29 cellular contexts compared by ENCODE assay signal in genomic region chr2:191917430-191917881, GRCh38.
DNase-seq lines count a peak whose midpoint lies in the region; TF ChIP-seq lines count a peak whose summit lies in the region.
"Had no signal": no experiment of that assay in that cellular context is flagged by ENCODE, and none has a peak within 500 bp of the region (broad histone marks: within the 10 kb centered on the region; RNA-seq: fewer than 3 reads in every experiment).

No MANE protein-coding gene starts in this region.

- H3K4me3 Mint-ChIP-seq in brain (no peak overlapping the region), immature natural killer cell (no peak overlapping the region)
- H3K4me3 Mint-ChIP-seq: activated CD4-positive, alpha-beta T cell treated with anti-CD3 and anti-CD28 coated beads, Interleukin-2, amount 10 ng/mL, durations not matched to agents 7 days and 5 days; activated CD8-positive, alpha-beta memory T cell treated with anti-CD3 and anti-CD28 coated beads, Interleukin-2, amount 10 ng/mL, durations not matched to agents 7 days and 5 days; B cell; memory B cell had no signal

- no peak overlapping the region for H3K4me3 ChIP-seq in fibroblast of villous mesenchyme (ENCODE audit: low read depth, low read length)
- H3K4me3 ChIP-seq in osteoblast (ENCODE audit: insufficient read depth, low read length): no peak overlapping the region
- H3K4me3 ChIP-seq: A549, adrenal gland, esophagus muscularis mucosa, MG63, testis, uterus had no signal

- H4K20me1 ChIP-seq in osteoblast (ENCODE audit: insufficient read depth, low read length): no peaks in the 10 kb centered on the region

- H3K9me3 Mint-ChIP-seq in brain: peaks cover 0 to 4% (median under 1%) of the 10 kb centered on the region in 5 experiments
- peaks cover 0 to 3% (median 0%) of the 10 kb centered on the region in 6 donors for H3K9me3 Mint-ChIP-seq in immature natural killer cell
- H3K9me3 Mint-ChIP-seq: activated CD4-positive, alpha-beta T cell treated with anti-CD3 and anti-CD28 coated beads, Interleukin-2, amount 10 ng/mL, durations not matched to agents 7 days and 5 days; memory B cell had no signal

- H3K4me2 ChIP-seq in osteoblast (ENCODE audit: insufficient read depth, low read length): no peak overlapping the region
- H3K4me2 ChIP-seq: A549 had no signal

- peak overlapping the region in 4 of 5 experiments; percentile 79 to 92 (median 89) for H3K27ac Mint-ChIP-seq in brain
- no peak overlapping the region for H3K27ac Mint-ChIP-seq in immature natural killer cell
- H3K27ac Mint-ChIP-seq: activated CD4-positive, alpha-beta T cell treated with anti-CD3 and anti-CD28 coated beads, Interleukin-2, amount 10 ng/mL, durations not matched to agents 7 days and 5 days; activated CD8-positive, alpha-beta memory T cell treated with anti-CD3 and anti-CD28 coated beads, Interleukin-2, amount 10 ng/mL, durations not matched to agents 7 days and 5 days; B cell; memory B cell; progenitor cell of endocrine pancreas had no signal

- peaks cover 28% of the 10 kb centered on the region for H3K4me1 Mint-ChIP-seq in brain
- H3K4me1 Mint-ChIP-seq in immature natural killer cell: no peaks in the 10 kb centered on the region
- H3K4me1 Mint-ChIP-seq: activated CD4-positive, alpha-beta T cell treated with anti-CD3 and anti-CD28 coated beads, Interleukin-2, amount 10 ng/mL, durations not matched to agents 7 days and 5 days; activated CD8-positive, alpha-beta memory T cell treated with anti-CD3 and anti-CD28 coated beads, Interleukin-2, amount 10 ng/mL, durations not matched to agents 7 days and 5 days; B cell; memory B cell had no signal

- no peaks in the 10 kb centered on the region for H3K27me3 ChIP-seq in osteoblast (ENCODE audit: insufficient read depth, low read length)
- H3K27me3 ChIP-seq: adrenal gland, esophagus muscularis mucosa, MG63, neutrophil, testis, uterus had no signal

- peak overlapping the region; percentile 18 for H2AFZ ChIP-seq in osteoblast (ENCODE audit: low read length)

- DNase-seq in ELF-1 (ENCODE audit: low read depth, low spot score) (peak; percentile 23), fibroblast of villous mesenchyme (ENCODE audit: low read depth) (peak; percentile 5), osteoblast (ENCODE audit: insufficient read length, low spot score, missing footprints) (no peak), iPS-NIHi11 (ENCODE audit: low spot score) (no peak), immature natural killer cell (no peak), NCI-H510A (lab: John Stamatoyannopoulos, UW) (no peak)
- no peak for DNase-seq in activated CD4-positive, alpha-beta T cell treated with anti-CD3 and anti-CD28 coated beads, Interleukin-2, amount 50 U/mL, for 48 hours
- DNase-seq: activated CD4-positive, alpha-beta T cell treated with anti-CD3 and anti-CD28 coated beads, Interleukin-2, amount 10 ng/mL, durations not matched to agents 7 days and 5 days; activated CD8-positive, alpha-beta memory T cell treated with anti-CD3 and anti-CD28 coated beads, Interleukin-2, amount 10 ng/mL, durations not matched to agents 7 days and 5 days; activated naive CD4-positive, alpha-beta T cell; activated T-cell treated with anti-CD3 and anti-CD28 coated beads, Interleukin-2, amount 50 U/mL, for 48 hours; cortex of kidney; DMS153; HCEC 1CT; head of caudate nucleus; KG1; left cardiac atrium; stimulated activated naive CD4-positive, alpha-beta T cell; testis; uterus had no signal

- H3K27me3 Mint-ChIP-seq in brain: no peaks in the 10 kb centered on the region
- peaks cover 0 to 6% (median 1%) of the 10 kb centered on the region in 3 donors for H3K27me3 Mint-ChIP-seq in immature natural killer cell (ENCODE audit: low read depth in 3 of 3)
- H3K27me3 Mint-ChIP-seq: progenitor cell of endocrine pancreas had no signal

- H3K79me2 ChIP-seq in osteoblast (ENCODE audit: insufficient read depth, low read length): no peaks in the 10 kb centered on the region

- no peaks in the 10 kb centered on the region for H3K36me3 ChIP-seq in osteoblast (ENCODE audit: insufficient read depth, low read length)
- H3K36me3 ChIP-seq: adrenal gland, esophagus muscularis mucosa, MG63, neutrophil, uterus had no signal

- H3K4me1 ChIP-seq in osteoblast (ENCODE audit: insufficient read depth, low read length): peaks cover 2% of the 10 kb centered on the region
- H3K4me1 ChIP-seq: A549, testis, uterus had no signal

- no peaks in the 10 kb centered on the region for H3K9me3 ChIP-seq in osteoblast (ENCODE audit: low read depth, low read length)
- H3K9me3 ChIP-seq: A549, adrenal gland, esophagus muscularis mucosa, MG63, neutrophil, testis, uterus had no signal

- H3K36me3 Mint-ChIP-seq in brain: no peaks in the 10 kb centered on the region
- no peaks in the 10 kb centered on the region for H3K36me3 Mint-ChIP-seq in immature natural killer cell
- H3K36me3 Mint-ChIP-seq: activated CD8-positive, alpha-beta memory T cell treated with anti-CD3 and anti-CD28 coated beads, Interleukin-2, amount 10 ng/mL, durations not matched to agents 7 days and 5 days; memory B cell had no signal

- no peak for TF ChIP-seq CTCF in brain (conservative IDR thresholded peaks at IDR 0.05)
- no peak for TF ChIP-seq CTCF in fibroblast of villous mesenchyme (IDR thresholded peaks at IDR 0.05; ENCODE audit: insufficient read depth, low read depth, low read length)
- no peak for TF ChIP-seq CTCF in osteoblast (IDR thresholded peaks at IDR 0.05; ENCODE audit: extremely low read depth, low read depth, low read length)

- H3K27ac ChIP-seq in osteoblast (ENCODE audit: low read depth, low read length): no peak overlapping the region
- H3K27ac ChIP-seq: A549, esophagus muscularis mucosa, neutrophil, testis, uterus had no signal

Comparison
In these comparisons a context has a peak if more than half of its experiments do, and no peak if none do; other contexts are left out.
1. DNase-seq: peak in ELF-1 (single experiment) and fibroblast of villous mesenchyme (single experiment); none in osteoblast (single experiment), iPS-NIHi11 (single experiment), immature natural killer cell (0 of 3), NCI-H510A (single experiment) and activated CD4-positive, alpha-beta T cell treated with anti-CD3 and anti-CD28 coated beads, Interleukin-2, amount 50 U/mL, for 48 hours (0 of 2).
2. H3K27ac Mint-ChIP-seq: peak in brain (4 of 5); none in immature natural killer cell (0 of 6).